20 cellular contexts compared by ENCODE assay signal in the genomic region with DNA sequence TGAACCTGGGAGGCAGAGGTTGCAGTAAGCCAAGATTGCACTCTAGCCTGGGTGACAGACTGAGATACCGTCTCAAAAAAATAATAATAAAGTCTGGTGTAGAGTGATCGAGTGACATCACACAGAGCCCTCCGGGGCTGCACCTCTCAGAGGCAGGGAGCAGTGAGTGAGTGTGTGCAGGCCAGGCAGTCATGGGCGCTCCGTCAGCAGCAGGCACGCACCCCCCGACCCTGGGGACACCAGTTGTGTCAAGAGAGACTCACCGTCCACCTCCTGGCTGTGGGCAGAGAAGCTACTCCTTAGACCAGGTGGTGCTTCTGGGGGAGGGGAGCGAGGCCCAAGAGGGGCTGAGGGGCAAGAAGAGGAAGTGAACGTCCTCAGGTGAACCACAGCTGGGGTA.
"Had no signal": no experiment of that assay in that cellular context is flagged by ENCODE, and none has a peak within 500 bp of the region (broad histone marks: within the 10 kb centered on the region; RNA-seq: fewer than 3 reads in every experiment).

No MANE protein-coding gene starts in this region.

- H3K27ac ChIP-seq: body of pancreas, cardiac muscle cell, foreskin keratinocyte, ovary, WERI-Rb-1 had no signal

- H3K4me3 ChIP-seq: body of pancreas, cardiac muscle cell, mucosa of descending colon, ovary, prostate gland, spleen, upper lobe of left lung had no signal

- ATAC-seq: activated T-helper 17 cell treated with anti-CD3 and anti-CD28 coated beads, Interleukin-2, amount 50 U/mL, for 72 hours; body of pancreas; foreskin keratinocyte; left ventricle myocardium superior; mucosa of descending colon; SK-N-SH treated with all-trans-retinoic acid at 6 μM for 48 hours; stimulated activated naive CD8-positive, alpha-beta T cell treated with anti-CD3 and anti-CD28 coated beads, Interleukin-15, Interleukin-2, amounts not matched to agents 100 U/mL and 50 U/mL, for 24 hours had no signal

- DNase-seq: activated CD4-positive, alpha-beta T cell treated with anti-CD3 and anti-CD28 coated beads, Interleukin-2, amount 10 ng/mL, durations not matched to agents 7 days and 5 days; activated CD4-positive, CD25-positive, alpha-beta regulatory T cell treated with anti-CD3 and anti-CD28 coated beads, Interleukin-2, amount 50 U/mL, for 72 hours; activated T-cell treated with anti-CD3 and anti-CD28 coated beads, Interleukin-2, amount 50 U/mL, for 24 hours; anterior cingulate cortex; body of pancreas; effector CD8-positive, alpha-beta T cell; foreskin keratinocyte; kidney glomerular epithelial cell; mucosa of descending colon; spleen; stimulated activated CD4-positive, alpha-beta T cell treated with anti-CD3 and anti-CD28 coated beads, Interleukin-4, amount 100 ng/mL, for 24 hours; stimulated activated naive CD8-positive, alpha-beta T cell treated with anti-CD3 and anti-CD28 coated beads, Interleukin-15, Interleukin-2, amounts not matched to agents 100 U/mL and 50 U/mL, for 24 hours; upper lobe of left lung; WERI-Rb-1 had no signal

- H3K36me3 ChIP-seq: cardiac muscle cell, ovary, prostate gland, spleen, upper lobe of left lung, WERI-Rb-1 had no signal

- H3K9me3 ChIP-seq: body of pancreas, mucosa of descending colon, ovary, prostate gland, spleen, upper lobe of left lung had no signal

- H3K4me3 Mint-ChIP-seq: activated CD4-positive, alpha-beta T cell treated with anti-CD3 and anti-CD28 coated beads, Interleukin-2, amount 10 ng/mL, durations not matched to agents 7 days and 5 days; activated T-cell treated with anti-CD3 and anti-CD28 coated beads, Interleukin-2, amount 50 U/mL, for 24 hours; activated T-helper 17 cell treated with anti-CD3 and anti-CD28 coated beads, Interleukin-2, amount 50 U/mL, for 72 hours had no signal

- H3K9me3 Mint-ChIP-seq: activated T-cell treated with anti-CD3 and anti-CD28 coated beads, Interleukin-2, amount 50 U/mL, for 24 hours had no signal

- H3K27ac Mint-ChIP-seq: activated CD4-positive, alpha-beta T cell treated with anti-CD3 and anti-CD28 coated beads, Interleukin-2, amount 10 ng/mL, durations not matched to agents 7 days and 5 days; activated T-cell treated with anti-CD3 and anti-CD28 coated beads, Interleukin-2, amount 50 U/mL, for 24 hours; activated T-helper 17 cell treated with anti-CD3 and anti-CD28 coated beads, Interleukin-2, amount 50 U/mL, for 72 hours had no signal

- H3K27me3 ChIP-seq: body of pancreas, cardiac muscle cell, foreskin keratinocyte, ovary, upper lobe of left lung had no signal
